8 cellular contexts compared by ENCODE assay signal in the genomic region with DNA sequence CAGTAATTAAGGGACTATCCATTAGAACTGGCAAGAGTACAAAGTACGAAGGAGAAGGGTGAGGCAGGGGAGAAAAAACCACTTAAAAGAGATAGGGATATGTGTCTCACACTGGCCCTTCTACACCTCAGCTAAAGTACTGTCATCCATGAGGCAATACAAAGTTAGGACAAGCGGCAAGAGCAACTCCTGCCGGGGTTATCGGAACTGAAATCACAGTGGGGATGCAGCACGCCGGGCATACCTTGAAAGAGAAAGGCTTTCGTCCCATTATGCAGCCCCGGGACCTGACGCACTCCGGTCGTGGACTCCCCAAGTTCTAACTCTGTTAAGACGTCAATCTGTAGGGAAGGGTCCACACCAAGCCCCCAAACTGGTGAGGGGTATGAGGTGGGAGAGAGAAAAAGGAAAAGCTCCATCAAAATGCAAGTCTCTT. TPM values are rescaled to one million over a fixed set of nuclear protein-coding genes. Genes with fewer than 3 reads are reported as not detected.
A peak's percentile ranks its signal among the peaks of the same experiment; 100 is the strongest.
DNase-seq lines count a peak whose midpoint lies in the region; ATAC-seq and TF ChIP-seq lines count a peak whose summit lies in the region.

No MANE protein-coding gene starts in this region.

- H3K27me3 ChIP-seq in GM06990 (replicated peaks; ENCODE audit: control insufficient read depth, insufficient read depth, low read length) = no peaks in the 10 kb centered on the region; the same call in none of the 2 replicates
- peaks cover 79% of the 10 kb centered on the region for H3K27me3 ChIP-seq in transverse colon

- peaks cover 30% of the 10 kb centered on the region for H3K9me3 Mint-ChIP-seq in mesothelial cell of epicardium

- in situ Hi-C loops in transverse colon (cut with MboI; ENCODE audit: low pct_ligation_motif_present in 1 of 4, low pct_unique_long_range_greater_than_20kb in 1 of 4, low sequenced_read_pairs in 3 of 4) = no loop called here

- peaks cover 9 to 26% (median 21%) of the 10 kb centered on the region in 4 donors for H3K4me1 ChIP-seq in transverse colon

- no peak overlapping the region for H3K27ac Mint-ChIP-seq in mesothelial cell of epicardium

- peaks cover 20% of the 10 kb centered on the region for H3K4me1 Mint-ChIP-seq in mesothelial cell of epicardium

- H3K27ac ChIP-seq in transverse colon = no peak overlapping the region

- ATAC-seq in GM21423 (IDR thresholded peaks at IDR 0.05; ENCODE audit: unreplicated experiment) = no peak

- DNase-seq in GM06990 (ENCODE audit: extremely low read depth, insufficient read length) (peak; percentile 1), NCI-H524 treated with DMSO at 0.1 percent for 48 hours (lab: John Stamatoyannopoulos, UW) (peak; percentile 8), astrocyte of the hippocampus (ENCODE audit: low read depth, low spot score) (peak; percentile 5), mesothelial cell of epicardium (ENCODE audit: low spot score in 2 of 2, unreplicated experiment in 2 of 2) (no peak), transverse colon (no peak), RKO (ENCODE audit: low spot score) (no peak), HUDEP-2 (lab: John Stamatoyannopoulos, UW; ENCODE audit: unreplicated experiment in 76 of 76) (no peak)

- intact Hi-C loops in transverse colon (cut with DNase I; ENCODE audit: low total_unique reads) = no loop called here

- no peak for TF ChIP-seq EP300 in transverse colon (IDR thresholded peaks at IDR 0.05; ENCODE audit: low read depth)

- no peaks in the 10 kb centered on the region for H3K9me3 ChIP-seq in transverse colon

- H3K27me3 Mint-ChIP-seq in mesothelial cell of epicardium (ENCODE audit: low read depth) = peaks cover 88% of the 10 kb centered on the region

- peak overlapping the region; percentile 76 for H3K4me3 Mint-ChIP-seq in mesothelial cell of epicardium

- TF ChIP-seq CTCF in GM06990 (IDR thresholded peaks at IDR 0.05; ENCODE audit: insufficient read depth, low read length, poor library complexity, severe bottlenecking) (no peak), mesothelial cell of epicardium (IDR thresholded peaks at IDR 0.05; ENCODE audit: unreplicated experiment) (no peak), transverse colon (IDR thresholded peaks at IDR 0.05) (no peak)

- H3K4me3 ChIP-seq in GM06990 (replicated peaks; ENCODE audit: low read depth, low read length) (peak overlapping the region; percentile 49), transverse colon (peak overlapping the region; percentile 8 to 77 (median 48))

- H3K36me3 ChIP-seq in GM06990 (ENCODE audit: control insufficient read depth, insufficient read depth, low read length) (no peaks in the 10 kb centered on the region), transverse colon (no peaks in the 10 kb centered on the region)

- TF ChIP-seq POLR2A in transverse colon (IDR thresholded peaks at IDR 0.05) = no peak

- no peaks in the 10 kb centered on the region for H3K36me3 Mint-ChIP-seq in mesothelial cell of epicardium

- 0 to 3% methylated on average over 4 to 12 of the region's 12 CpGs for WGBS in transverse colon (ENCODE audit: low coverage in 1 of 2), 2 donors

RNA-seq across cellular contexts. Expression of gene NELL2, which starts 1.1 kb away (rescaled TPM):
- total RNA-seq in mesothelial cell of epicardium (1.9 to 2.3 TPM (median 2.1 TPM) in 3 replicates), transverse colon (10 to 100 TPM in 1 of 4 donors, 1 to 10 TPM in 3; 1.4 to 10.5 (median 9.5) TPM)

Comparison
In these comparisons a context has a peak if more than half of its experiments do, and no peak if none do; other contexts are left out.
1. DNase-seq: peak in GM06990 (single experiment), NCI-H524 treated with DMSO at 0.1 percent for 48 hours (single experiment) and astrocyte of the hippocampus (single experiment); none in mesothelial cell of epicardium (0 of 2), transverse colon (single experiment), RKO (single experiment) and HUDEP-2 (0 of 76).